In genomic region chr20:16028923-16029322, GRCh38 we compare ENCODE assay signal across 19 cellular contexts.
A peak's percentile ranks its signal among the peaks of the same experiment; 100 is the strongest.
DNase-seq lines count a peak whose midpoint lies in the region; ATAC-seq lines count a peak whose summit lies in the region.
"Had no signal": no experiment of that assay in that cellular context is flagged by ENCODE, and none has a peak within 500 bp of the region (broad histone marks: within the 10 kb centered on the region; RNA-seq: fewer than 3 reads in every experiment).

No MANE protein-coding gene starts in this region.

- peak; percentile 40 for DNase-seq in germinal center (ENCODE audit: low spot score)
- no peak for DNase-seq in Right ventricle myocardium inferior (ENCODE audit: missing footprints)
- no peak for DNase-seq in Right ventricle myocardium superior
- DNase-seq in COLO829 (ENCODE audit: low spot score) = no peak
- DNase-seq: activated CD4-positive, CD25-positive, alpha-beta regulatory T cell treated with anti-CD3 and anti-CD28 coated beads, Interleukin-2, amount 50 U/mL, for 72 hours; Caco-2; dermis blood vessel endothelial cell; EL; foreskin keratinocyte; nephron progenitor cell; Peyer's patch; SK-N-SH; stimulated activated CD4-positive, alpha-beta T cell treated with anti-CD3 and anti-CD28 coated beads, Interleukin-4, amount 100 ng/mL, for 1 hour; substantia nigra; T-helper 9 cell had no signal

- intact Hi-C loops in Right ventricle myocardium inferior (cut with DNase I) (no loop called here), Right ventricle myocardium superior (cut with DNase I) (no loop called here)

- ATAC-seq in GM18520 (IDR thresholded peaks at IDR 0.05; ENCODE audit: unreplicated experiment) (peak; percentile 53), GM21526 (IDR thresholded peaks at IDR 0.05; ENCODE audit: low FRiP score, unreplicated experiment) (peak; percentile 76), HG03175 (IDR thresholded peaks at IDR 0.05; ENCODE audit: unreplicated experiment) (peak; percentile 73), HG03095 (IDR thresholded peaks at IDR 0.05; ENCODE audit: unreplicated experiment) (no peak), Right ventricle myocardium inferior (no peak), Right ventricle myocardium superior (ENCODE audit: poor library complexity) (no peak)
- ATAC-seq: foreskin keratinocyte had no signal

Comparison
In these comparisons a context has a peak if more than half of its experiments do, and no peak if none do; other contexts are left out.
1. ATAC-seq: peak in GM18520 (single experiment), GM21526 (single experiment) and HG03175 (single experiment); none in HG03095 (single experiment), Right ventricle myocardium inferior (single experiment) and Right ventricle myocardium superior (single experiment).